1 cellular context compared by ENCODE assay signal in genomic region chr16:68000024-68000423, GRCh38.
TF ChIP-seq lines count a peak whose summit lies in the region.

No MANE protein-coding gene starts in this region.

TF ChIP-seq in K562, 482 proteins besides CTCF, POLR2A, EP300 and RAD21:
- TF ChIP-seq USF2 (CRISPR knock-in tag; IDR thresholded peaks at IDR 0.05): no peak
- no peak for TF ChIP-seq TSHZ1 (CRISPR knock-in tag; IDR thresholded peaks at IDR 0.05)
- TF ChIP-seq ARID3B (CRISPR knock-in tag; IDR thresholded peaks at IDR 0.05; ENCODE audit: borderline replicate concordance): no peak
- no peak for TF ChIP-seq TAF1 (IDR thresholded peaks at IDR 0.05; ENCODE audit: control insufficient read depth, extremely low read depth, insufficient read depth, low read length, severe bottlenecking)
- TF ChIP-seq IRF9 (tag; IDR thresholded peaks at IDR 0.05): no peak
- TF ChIP-seq NFIC (IDR thresholded peaks at IDR 0.05): no peak
- no peak for TF ChIP-seq HMG20B (CRISPR knock-in tag; IDR thresholded peaks at IDR 0.05)
- TF ChIP-seq CSDE1 (IDR thresholded peaks at IDR 0.05): no peak
- no peak for TF ChIP-seq KDM5B (IDR thresholded peaks at IDR 0.05; ENCODE audit: insufficient replicate concordance, low read depth, low read length)
- TF ChIP-seq SFPQ (IDR thresholded peaks at IDR 0.05; ENCODE audit: low read depth, low read length): no peak
- no peak for TF ChIP-seq MYC (IDR thresholded peaks at IDR 0.05; ENCODE audit: low read depth, low read length)
- no peak for TF ChIP-seq MYC (CRISPR knock-in tag; IDR thresholded peaks at IDR 0.05; ENCODE audit: borderline replicate concordance, low read depth)
- no peak for TF ChIP-seq RFX1 (IDR thresholded peaks at IDR 0.05)
